Comparison of ENCODE assay signal across 8 cellular contexts in genomic region chr19:15200575-15201364, GRCh38. TPM values are rescaled to one million over a fixed set of nuclear protein-coding genes. Genes with fewer than 3 reads are reported as not detected.
A peak's percentile ranks its signal among the peaks of the same experiment; 100 is the strongest.
DNase-seq lines count a peak whose midpoint lies in the region; ATAC-seq and TF ChIP-seq lines count a peak whose summit lies in the region.

Gene NOTCH3 (minus strand): TSS chr19:15200995. CDS start chr19:15200905, 90 bp downstream.

- no peaks in the 10 kb centered on the region for H3K9me3 ChIP-seq in BLaER1

- H3K27ac ChIP-seq in BLaER1 = peak within 1 kb of the TSS; percentile 94
- peak within 1 kb of the TSS; percentile 92 for H3K27ac ChIP-seq in RWPE1

- H3K27me3 ChIP-seq in BLaER1 = no peaks in the 10 kb centered on the region

- POLR2A ChIA-PET in RWPE1 (lab: Yijun Ruan, JAX; ENCODE audit: low non-redundant PET) = no interaction called here

- peak within 1 kb of the TSS; percentile 92 for H3K9ac ChIP-seq in BLaER1

- H4K20me1 ChIP-seq in BLaER1 = peaks cover 33% of the 10 kb centered on the region

- H3K4me3 ChIP-seq in BLaER1 = peak within 1 kb of the TSS; percentile 96
- H3K4me3 ChIP-seq in fibroblast of the aortic adventitia (ENCODE audit: low read depth, low read length) = peak within 1 kb of the TSS; percentile 79

- H3K9me3 Mint-ChIP-seq in osteocyte (ENCODE audit: unreplicated experiment) = no peaks in the 10 kb centered on the region

- H3K36me3 Mint-ChIP-seq in osteocyte (ENCODE audit: unreplicated experiment) = no peaks in the 10 kb centered on the region

- H3K4me1 ChIP-seq in BLaER1 = peaks cover 54% of the 10 kb centered on the region

- peak within 1 kb of the TSS; percentile 52 for H3K27ac Mint-ChIP-seq in osteocyte (ENCODE audit: unreplicated experiment)

- H3K4me1 Mint-ChIP-seq in osteocyte (ENCODE audit: unreplicated experiment) = peaks cover 28% of the 10 kb centered on the region

- DNase-seq in RWPE1 (ENCODE audit: low spot score) (no peak), fibroblast of the aortic adventitia (ENCODE audit: low read depth) (no peak), osteocyte (ENCODE audit: extremely low spot score, unreplicated experiment) (no peak)

- H3K4me3 Mint-ChIP-seq in osteocyte (ENCODE audit: unreplicated experiment) = peak within 1 kb of the TSS; percentile 77

- no peaks in the 10 kb centered on the region for H3K27me3 Mint-ChIP-seq in osteocyte (ENCODE audit: unreplicated experiment)

- peak within 1 kb of the TSS; percentile 95 for H3K4me2 ChIP-seq in BLaER1

- TF ChIP-seq CTCF in RWPE1 (conservative IDR thresholded peaks at IDR 0.05; ENCODE audit: low read depth) (no peak), fibroblast of the aortic adventitia (IDR thresholded peaks at IDR 0.05; ENCODE audit: insufficient read depth, low read length) (no peak), osteocyte (IDR thresholded peaks at IDR 0.05) (no peak)

- ATAC-seq in HG02798 (IDR thresholded peaks at IDR 0.05; ENCODE audit: poor library complexity, unreplicated experiment) (no peak), HG03432 (IDR thresholded peaks at IDR 0.05; ENCODE audit: unreplicated experiment) (no peak), HG02970 (IDR thresholded peaks at IDR 0.05; ENCODE audit: low FRiP score, unreplicated experiment) (no peak)
- no peak for ATAC-seq in activated CD4-positive, CD25-positive, alpha-beta regulatory T cell treated with anti-CD3 and anti-CD28 coated beads, Interleukin-2, amount 50 U/mL, for 24 hours

- H3K36me3 ChIP-seq in BLaER1 = peaks cover 7% of the 10 kb centered on the region; the same call in 1 of the 2 replicates

- CTCF ChIA-PET in RWPE1 (lab: Yijun Ruan, JAX) = interaction anchor here (0.6 kb wide), 1 partner anchor 177 kb away, joined by 3 read pairs; no protein-coding TSS in a partner anchor

RNA-seq across cellular contexts. Expression of gene NOTCH3, which starts in this region (rescaled TPM):
- 39.4 and 44.4 TPM in 2 replicates for total RNA-seq in fibroblast of the aortic adventitia (ENCODE audit: low replicate concordance)
- 178 and 200 TPM in 2 replicates for total RNA-seq in osteocyte
